ENCODE assay signal across 27 cellular contexts in genomic region chr1:66295821-66296220, GRCh38.
DNase-seq lines count a peak whose midpoint lies in the region; ATAC-seq, FAIRE-seq and TF ChIP-seq lines count a peak whose summit lies in the region.
"Had no signal": no experiment of that assay in that cellular context is flagged by ENCODE, and none has a peak within 500 bp of the region (broad histone marks: within the 10 kb centered on the region; RNA-seq: fewer than 3 reads in every experiment).

No MANE protein-coding gene starts in this region.

- CTCF ChIA-PET in A549 (lab: Yijun Ruan, JAX) = interaction anchor here (0.7 to 1.8 kb wide), 5 partner anchors 9 to 208 kb away, joined by 3 to 4 read pairs (median 3); no protein-coding TSS in a partner anchor
- CTCF ChIA-PET in PC-9 (lab: Charles Lee) = no interaction called here

- BruUV-seq in PC-9 (replicated peaks; lab: Mats Ljungman, UMichigan) = no TSS peak

- H3K79me2 ChIP-seq in PC-9 (ENCODE audit: low read depth) (no peaks in the 10 kb centered on the region), hepatocyte (no peaks in the 10 kb centered on the region)

- H3K27ac ChIP-seq in A549 (peak overlapping the region; percentile 84), PC-9 (peak overlapping the region; percentile 87; the same call in 1 of the 2 replicates), hepatocyte (peak overlapping the region; percentile 82)
- H3K27ac ChIP-seq: prostate gland, thoracic aorta, WERI-Rb-1 had no signal

- no peak for TF ChIP-seq RAD21 in A549 (conservative IDR thresholded peaks at IDR 0.05 in 1 of 2, IDR thresholded peaks at IDR 0.05 in 1 of 2)

- ATAC-seq in A549 (no peak), HG02970 (IDR thresholded peaks at IDR 0.05; ENCODE audit: low FRiP score, unreplicated experiment) (no peak)
- ATAC-seq: CD8-positive, alpha-beta T cell; left colon; Right ventricle myocardium inferior had no signal

- H3K4me3 ChIP-seq in A549 = no peak overlapping the region
- H3K4me3 ChIP-seq in PC-9 = no peak overlapping the region
- no peak overlapping the region for H3K4me3 ChIP-seq in hepatocyte
- H3K4me3 ChIP-seq: dorsolateral prefrontal cortex, prostate gland, sigmoid colon, thoracic aorta had no signal

- WGBS in A549 (ENCODE audit: missing lambda C conversion rate) = 89% methylated on average over 6 of the region's 6 CpGs
- WGBS in hepatocyte (ENCODE audit: low lambda C conversion rate, missing lambda C conversion rate) = 55% methylated on average over 6 of the region's 6 CpGs

- H3K36me3 ChIP-seq in PC-9 (ENCODE audit: low read depth) (no peaks in the 10 kb centered on the region), hepatocyte (replicated peaks; ENCODE audit: insufficient read depth, low read depth) (no peaks in the 10 kb centered on the region)
- H3K36me3 ChIP-seq: prostate gland, sigmoid colon, thoracic aorta, WERI-Rb-1 had no signal

- H3K9me3 ChIP-seq in A549 (no peaks in the 10 kb centered on the region), PC-9 (ENCODE audit: insufficient read depth, low read depth) (no peaks in the 10 kb centered on the region), hepatocyte (ENCODE audit: low read depth) (no peaks in the 10 kb centered on the region)
- H3K9me3 ChIP-seq: prostate gland, sigmoid colon, thoracic aorta had no signal

- no peak for TF ChIP-seq CTCF in A549 (IDR thresholded peaks at IDR 0.05)
- no peak for TF ChIP-seq CTCF in PC-9 (conservative IDR thresholded peaks at IDR 0.05)
- no peak for TF ChIP-seq CTCF in hepatocyte (IDR thresholded peaks at IDR 0.05; ENCODE audit: poor library complexity)

- no peak for FAIRE-seq in A549 (lab: Jason Lieb, UNC)
- FAIRE-seq: astrocyte, frontal cortex, GM19239 had no signal

- H3K27me3 ChIP-seq in PC-9 (ENCODE audit: insufficient read depth, low read depth) (no peaks in the 10 kb centered on the region), hepatocyte (no peaks in the 10 kb centered on the region)
- H3K27me3 ChIP-seq: dorsolateral prefrontal cortex, sigmoid colon had no signal

- H3K9me2 ChIP-seq in PC-9 (ENCODE audit: insufficient read depth) = no peaks in the 10 kb centered on the region
- no peaks in the 10 kb centered on the region for H3K9me2 ChIP-seq in hepatocyte (replicated peaks; ENCODE audit: insufficient read depth)

- no peak for DNase-seq in A549 (ENCODE audit: low read depth in 1 of 2, low spot score in 1 of 2)
- peak; percentile 43 for DNase-seq in Ammon's horn (ENCODE audit: low spot score)
- DNase-seq in PC-9 = no peak
- DNase-seq in hepatocyte (ENCODE audit: low spot score) = no peak
- no peak for DNase-seq in A172 (ENCODE audit: low spot score)
- no peak for DNase-seq in NCI-H2171 (lab: John Stamatoyannopoulos, UW)
- no peak for DNase-seq in COR-L47 (lab: John Stamatoyannopoulos, UW)
- DNase-seq: activated naive CD8-positive, alpha-beta T cell treated with anti-CD3 and anti-CD28 coated beads, Interleukin-2, amount 10 ng/mL, durations not matched to agents 7 days and 5 days; CD8-positive, alpha-beta T cell; dorsolateral prefrontal cortex; H9; left colon; naive B cell; NCI-H1436; NCI-H446; NCI-H774; nucleus accumbens; sigmoid colon; stimulated activated naive CD4-positive, alpha-beta T cell; WERI-Rb-1 had no signal

- POLR2A ChIA-PET in A549 (lab: Yijun Ruan, JAX) = no interaction called here
- POLR2A ChIA-PET in PC-9 (lab: Charles Lee; ENCODE audit: unreplicated experiment) = no interaction called here

- no peak overlapping the region for H2AFZ ChIP-seq in PC-9
- H2AFZ ChIP-seq in hepatocyte = no peak overlapping the region

- no peak for TF ChIP-seq EP300 in A549 (IDR thresholded peaks at IDR 0.05)

- no peaks in the 10 kb centered on the region for H4K20me1 ChIP-seq in PC-9 (ENCODE audit: insufficient read depth)
- H4K20me1 ChIP-seq in hepatocyte (ENCODE audit: insufficient read depth, poor library complexity, severe bottlenecking) = no peaks in the 10 kb centered on the region

- intact Hi-C loops in PC-9 (cut with micrococcal nuclease; ENCODE audit: unreplicated experiment) = loop anchor here (2.0 kb wide), 1 partner anchor 25 kb away; no protein-coding TSS in a partner anchor

- H3F3A ChIP-seq in PC-9 (ENCODE audit: insufficient read depth, low read depth) = peaks cover 11% of the 10 kb centered on the region

- H3K4me2 ChIP-seq in A549 = peak overlapping the region; percentile 64
- H3K4me2 ChIP-seq in PC-9 = no peak overlapping the region
- H3K4me2 ChIP-seq in hepatocyte = no peak overlapping the region

- no peak for TF ChIP-seq POLR2A in A549 (IDR thresholded peaks at IDR 0.05; ENCODE audit: low read length)

- peaks cover 88% of the 10 kb centered on the region for H3K4me1 ChIP-seq in A549
- H3K4me1 ChIP-seq in PC-9 (replicated peaks; ENCODE audit: insufficient read depth) = peaks cover 18% of the 10 kb centered on the region
- peaks cover 25% of the 10 kb centered on the region for H3K4me1 ChIP-seq in hepatocyte (ENCODE audit: insufficient read depth)
- H3K4me1 ChIP-seq: prostate gland had no signal

TF ChIP-seq in A549, 52 proteins besides CTCF, POLR2A, EP300 and RAD21:
- no peak for TF ChIP-seq E2F6 (IDR thresholded peaks at IDR 0.05; ENCODE audit: borderline replicate concordance, low read depth)
- no peak for TF ChIP-seq ATOH8 (CRISPR knock-in tag; IDR thresholded peaks at IDR 0.05; ENCODE audit: low read depth)
- TF ChIP-seq CEBPB (IDR thresholded peaks at IDR 0.05) = no peak
- no peak for TF ChIP-seq NR3C1 (IDR thresholded peaks at IDR 0.05)
- TF ChIP-seq TFCP2L1 (CRISPR knock-in tag; IDR thresholded peaks at IDR 0.05) = no peak
- TF ChIP-seq REST (IDR thresholded peaks at IDR 0.05) = no peak
- TF ChIP-seq MYC (IDR thresholded peaks at IDR 0.05; ENCODE audit: borderline replicate concordance, low read length) = no peak
- no peak for TF ChIP-seq TP53 (CRISPR knock-in tag; IDR thresholded peaks at IDR 0.05)
- no peak for TF ChIP-seq ESRRA (IDR thresholded peaks at IDR 0.05; ENCODE audit: borderline replicate concordance, low read length)
- TF ChIP-seq EHF (CRISPR knock-in tag; IDR thresholded peaks at IDR 0.05) = no peak
- no peak for TF ChIP-seq BHLHE40 (IDR thresholded peaks at IDR 0.05; ENCODE audit: low read depth, low read length)
